Comparison of ENCODE assay signal across 1 cellular context in genomic region chr11:125904678-125905077, GRCh38.
TF ChIP-seq lines count a peak whose summit lies in the region.

No MANE protein-coding gene starts in this region.

TF ChIP-seq in H1, 55 proteins besides CTCF, POLR2A, EP300 and RAD21:
- TF ChIP-seq E2F6 (IDR thresholded peaks at IDR 0.05) (peak; percentile 32; the same call in 1 of the 2 replicates), KDM4A (IDR thresholded peaks at IDR 0.05; ENCODE audit: low read depth, low read length, severe bottlenecking) (peak; percentile 36), SUZ12 (IDR thresholded peaks at IDR 0.05; ENCODE audit: low read length) (peak; percentile 10; the same call in 1 of the 2 replicates), RFX5 (IDR thresholded peaks at IDR 0.05; ENCODE audit: borderline replicate concordance, low read depth, low read length) (no peak), HDAC6 (IDR thresholded peaks at IDR 0.05; ENCODE audit: low read depth, low read length) (no peak), YY1 (IDR thresholded peaks at IDR 0.05; ENCODE audit: low read depth, low read length) (no peak), FOSL1 (IDR thresholded peaks at IDR 0.05; ENCODE audit: insufficient read depth, low read depth, low read length) (no peak)
